7 cellular contexts compared by ENCODE assay signal in genomic region chr17:82751171-82751570, GRCh38.
DNase-seq lines count a peak whose midpoint lies in the region; ATAC-seq, FAIRE-seq and TF ChIP-seq lines count a peak whose summit lies in the region.

No MANE protein-coding gene starts in this region.

- ATAC-seq in GM19463 (IDR thresholded peaks at IDR 0.05; ENCODE audit: unreplicated experiment): peak; percentile 35

- H3K4me3 ChIP-seq in HL-60 (replicated peaks; ENCODE audit: insufficient read depth, low read length) (peak overlapping the region; percentile 91), epithelial cell of esophagus (ENCODE audit: low read length) (peak overlapping the region; percentile 38)

- peak in 1 of 2 experiments; percentile 63 for DNase-seq in HL-60 (ENCODE audit: low read depth in 1 of 2, low spot score in 1 of 2)
- DNase-seq in epithelial cell of esophagus (ENCODE audit: low read depth): no peak
- DNase-seq in retina: peak; percentile 83
- no peak for DNase-seq in GDM1 (lab: John Stamatoyannopoulos, UW)
- DNase-seq in RCC 7860 (ENCODE audit: low spot score): no peak
- DNase-seq in SKM-1 (lab: John Stamatoyannopoulos, UW; ENCODE audit: unreplicated experiment): no peak

- H3K27ac ChIP-seq in HL-60 (replicated peaks): no peak overlapping the region

- H3K27me3 ChIP-seq in HL-60 (ENCODE audit: insufficient read depth, poor library complexity, severe bottlenecking): no peaks in the 10 kb centered on the region

- no peak for FAIRE-seq in RCC 7860 (lab: Jason Lieb, UNC)

- no peak for TF ChIP-seq CTCF in HL-60 (IDR thresholded peaks at IDR 0.05; ENCODE audit: insufficient read depth, low read length)
- TF ChIP-seq CTCF in epithelial cell of esophagus (IDR thresholded peaks at IDR 0.05; ENCODE audit: insufficient read depth, low read depth, low read length, missing control alignments): no peak
